In genomic region chr16:30697264-30698138, GRCh38 we compare ENCODE assay signal across 8 cellular contexts. TPM values are rescaled to one million over a fixed set of nuclear protein-coding genes. Genes with fewer than 3 reads are reported as not detected.
A peak's percentile ranks its signal among the peaks of the same experiment; 100 is the strongest.
DNase-seq lines count a peak whose midpoint lies in the region; ATAC-seq and TF ChIP-seq lines count a peak whose summit lies in the region.

No MANE protein-coding gene starts in this region.

- peak; percentile 98 for DNase-seq in NCI-H510A (lab: John Stamatoyannopoulos, UW)
- DNase-seq in NCI-H510A treated with DMSO at 0.1 percent for 48 hours (lab: John Stamatoyannopoulos, UW): no peak
- DNase-seq in M059J (ENCODE audit: low read depth): peak; percentile 26
- no peak for DNase-seq in right cardiac atrium
- peak; percentile 86 for DNase-seq in retinal pigment epithelial cell (ENCODE audit: low read depth)

- no peaks in the 10 kb centered on the region for H3K9me3 ChIP-seq in right cardiac atrium (ENCODE audit: control insufficient read depth, low read length)

- intact Hi-C loops in right cardiac atrium (cut with DNase I): no loop called here

- H3K27me3 Mint-ChIP-seq in activated naive CD8-positive, alpha-beta T cell: no peaks in the 10 kb centered on the region

- peak overlapping the region; percentile 99 for H3K27ac Mint-ChIP-seq in activated naive CD8-positive, alpha-beta T cell

- H3K4me1 Mint-ChIP-seq in activated naive CD8-positive, alpha-beta T cell (ENCODE audit: low read depth): peaks cover 33% of the 10 kb centered on the region

- peak overlapping the region; percentile 99 for H3K4me3 Mint-ChIP-seq in activated naive CD8-positive, alpha-beta T cell

- peak overlapping the region; percentile 34 for H3K4me3 ChIP-seq in right cardiac atrium (ENCODE audit: low read length)
- H3K4me3 ChIP-seq in retinal pigment epithelial cell (ENCODE audit: low read length): peak overlapping the region; percentile 88

- ATAC-seq in GM21619 (IDR thresholded peaks at IDR 0.05; ENCODE audit: unreplicated experiment): peak; percentile 83
- peak; percentile 94 to 96 for ATAC-seq in right cardiac atrium
- ATAC-seq in GM21786 (IDR thresholded peaks at IDR 0.05; ENCODE audit: unreplicated experiment): no peak

- no peak for TF ChIP-seq CTCF in retinal pigment epithelial cell (conservative IDR thresholded peaks at IDR 0.05; ENCODE audit: low read depth, low read length)

- H3K9me3 Mint-ChIP-seq in activated naive CD8-positive, alpha-beta T cell (ENCODE audit: low read depth): no peaks in the 10 kb centered on the region

- peaks cover 6% of the 10 kb centered on the region for H3K36me3 Mint-ChIP-seq in activated naive CD8-positive, alpha-beta T cell

- 9% methylated on average over 26 of the region's 26 CpGs for WGBS in right cardiac atrium

- H3K4me1 ChIP-seq in right cardiac atrium (ENCODE audit: control insufficient read depth, insufficient read depth, low read length): peaks cover 2% of the 10 kb centered on the region

- peak overlapping the region; percentile 43 for H3K27ac ChIP-seq in right cardiac atrium (ENCODE audit: low read length)

- no peaks in the 10 kb centered on the region for H3K27me3 ChIP-seq in right cardiac atrium (ENCODE audit: control insufficient read depth, insufficient read depth)

RNA-seq across cellular contexts. Expression of gene SRCAP, which starts 1.5 kb away (rescaled TPM):
- 6.9 and 11.7 TPM in 2 replicates for total RNA-seq in M059J (2014; rRNA removed; shearing (Covaris generic))
- total RNA-seq in right cardiac atrium: 10 to 100 TPM; 43.5 to 61.2 (median 46.4) TPM
- polyA plus RNA-seq in right cardiac atrium: 27.6 TPM

RNA-seq across cellular contexts. Expression of gene FBRS, which starts 39.3 kb away (rescaled TPM):
- total RNA-seq in M059J (2014; rRNA removed; shearing (Covaris generic)): 7.5 and 14.2 TPM in 2 replicates
- total RNA-seq in right cardiac atrium: 10 to 100 TPM; 37.4 to 43.2 (median 38.4) TPM
- 30.4 TPM for polyA plus RNA-seq in right cardiac atrium

RNA-seq across cellular contexts. Expression of gene PRR14, which starts 46.7 kb away (rescaled TPM):
- 6.1 and 14.1 TPM in 2 replicates for total RNA-seq in M059J (2014; rRNA removed; shearing (Covaris generic))
- 10 to 100 TPM; 22.9 to 27.6 (median 24.3) TPM for total RNA-seq in right cardiac atrium
- polyA plus RNA-seq in right cardiac atrium: 19.1 TPM

RNA-seq across cellular contexts. Expression of gene PHKG2, which starts 50.7 kb away (rescaled TPM):
- total RNA-seq in M059J (2014; rRNA removed; shearing (Covaris generic)): 39.6 and 57.4 TPM in 2 replicates
- 10 to 100 TPM; 17.3 to 22.2 (median 18.7) TPM for total RNA-seq in right cardiac atrium
- 23.6 TPM for polyA plus RNA-seq in right cardiac atrium

Comparison
In these comparisons a context has a peak if more than half of its experiments do, and no peak if none do; other contexts are left out.
1. DNase-seq: peak in NCI-H510A (single experiment), M059J (single experiment) and retinal pigment epithelial cell (single experiment); none in NCI-H510A treated with DMSO at 0.1 percent for 48 hours (single experiment) and right cardiac atrium (0 of 3).